Comparison of ENCODE assay signal across 11 cellular contexts in the genomic region with DNA sequence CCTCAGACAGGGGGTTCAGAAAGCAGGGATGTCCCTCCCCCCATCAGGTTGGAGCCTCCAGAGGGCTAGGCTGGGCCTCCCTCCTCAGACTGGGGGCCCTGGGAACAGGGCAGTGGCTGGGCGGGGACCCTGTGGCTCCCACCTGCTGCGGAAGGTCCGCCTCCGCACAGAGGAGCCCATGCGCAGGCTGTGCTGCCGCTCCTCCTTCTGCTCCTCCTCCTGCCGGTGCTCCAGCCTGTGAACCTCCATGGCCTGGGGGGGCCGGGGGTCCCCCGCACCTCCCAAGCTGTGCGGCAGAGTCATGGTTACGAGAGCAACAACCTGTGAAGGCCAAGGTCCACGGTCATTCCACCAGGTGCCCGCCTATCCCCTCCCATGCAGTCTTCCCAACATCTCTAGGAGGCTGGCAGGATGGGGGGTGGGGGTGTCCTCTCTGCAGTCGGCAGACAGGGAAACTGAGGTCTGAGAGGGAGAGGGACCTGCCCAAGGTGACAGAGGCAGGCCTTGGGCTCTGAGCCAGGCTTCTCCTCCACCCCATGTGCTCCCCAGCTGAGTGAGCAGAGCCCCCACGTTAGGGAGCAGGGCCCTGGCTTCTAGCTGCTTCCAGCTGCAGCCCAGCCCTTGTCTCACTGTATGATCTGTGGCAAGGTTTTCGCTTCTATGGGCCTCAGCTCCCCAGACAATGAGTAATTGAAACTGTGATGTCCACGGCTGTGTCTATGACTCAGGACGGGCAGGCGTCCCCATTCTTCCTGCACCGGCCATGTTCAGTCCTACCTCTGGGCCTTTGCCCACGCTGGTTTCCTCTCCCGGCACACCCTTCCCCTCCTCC. TPM values are rescaled to one million over a fixed set of nuclear protein-coding genes. Genes with fewer than 3 reads are reported as not detected.
DNase-seq lines count a peak whose midpoint lies in the region; ATAC-seq and TF ChIP-seq lines count a peak whose summit lies in the region.
"Had no signal": no experiment of that assay in that cellular context is flagged by ENCODE, and none has a peak within 500 bp of the region (broad histone marks: within the 10 kb centered on the region; RNA-seq: fewer than 3 reads in every experiment).

No MANE protein-coding gene starts in this region.

- H3K4me3 ChIP-seq in neuronal stem cell (ENCODE audit: low read length in 2 of 2), result no peak overlapping the region

- no peaks in the 10 kb centered on the region for H3K36me3 Mint-ChIP-seq in progenitor cell of endocrine pancreas (ENCODE audit: insufficient read depth)
- H3K36me3 Mint-ChIP-seq: activated naive CD4-positive, alpha-beta T cell treated with anti-CD3 and anti-CD28 coated beads, Interleukin-2, amount 10 ng/mL, durations not matched to agents 7 days and 5 days had no signal

- H3K4me1 ChIP-seq in neuronal stem cell (ENCODE audit: control insufficient read depth in 2 of 2, insufficient read depth in 1 of 2, low read depth in 1 of 2, low read length in 2 of 2), result peaks cover 0 to 29% of the 10 kb centered on the region in 2 donors

- no peak for ATAC-seq in HG03439 (IDR thresholded peaks at IDR 0.05; ENCODE audit: unreplicated experiment)

- no CpG with 5 or more reads among the region's 22 CpGs for WGBS in neuronal stem cell (ENCODE audit: extremely low coverage in 2 of 2, insufficient read length in 2 of 2, insufficient replicate concordance in 1 of 2), 2 donors

- H3K27me3 Mint-ChIP-seq in progenitor cell of endocrine pancreas, result peaks cover 5% of the 10 kb centered on the region

- peak overlapping the region; percentile 72 for H3K27ac ChIP-seq in epithelial cell of prostate
- no peak overlapping the region for H3K27ac ChIP-seq in neuronal stem cell (replicated peaks; ENCODE audit: low read length)

- H3K4me1 Mint-ChIP-seq in progenitor cell of endocrine pancreas (ENCODE audit: low read depth), result peaks cover 27% of the 10 kb centered on the region

- H2AFZ ChIP-seq in neuronal stem cell (ENCODE audit: low read length), result peak overlapping the region; percentile 33

- H2AK5ac ChIP-seq in neuronal stem cell (ENCODE audit: low read depth, low read length), result peak overlapping the region; percentile 16

- no peak overlapping the region for H2BK120ac ChIP-seq in neuronal stem cell (ENCODE audit: low read depth, low read length)

- peak overlapping the region; percentile 59 for H2BK15ac ChIP-seq in neuronal stem cell (ENCODE audit: low read length)

- DNase-seq in EL (peak; percentile 82), NCI-H226 (peak; percentile 52), epithelial cell of prostate (ENCODE audit: low read depth, low spot score) (peak; percentile 83), neuronal stem cell (ENCODE audit: low spot score) (no peak), dedifferentiated amniotic fluid mesenchymal stem cell (ENCODE audit: extremely low spot score) (no peak), progenitor cell of endocrine pancreas (ENCODE audit: low spot score, unreplicated experiment) (no peak)
- no peak for DNase-seq in activated CD8-positive, alpha-beta memory T cell treated with anti-CD3 and anti-CD28 coated beads, Interleukin-2, amount 50 U/mL, for 4 hours
- DNase-seq: activated naive CD4-positive, alpha-beta T cell treated with anti-CD3 and anti-CD28 coated beads, Interleukin-2, amount 10 ng/mL, durations not matched to agents 7 days and 5 days; NCI-H1048; stimulated activated CD4-positive, alpha-beta T cell treated with anti-CD3 and anti-CD28 coated beads, Interleukin-4, amount 100 ng/mL, for 4 hours had no signal

- TF ChIP-seq CTCF in progenitor cell of endocrine pancreas (IDR thresholded peaks at IDR 0.05; ENCODE audit: unreplicated experiment), result no peak

- no peak overlapping the region for H4K91ac ChIP-seq in neuronal stem cell (ENCODE audit: low read depth, low read length, poor library complexity)

- H2BK12ac ChIP-seq in neuronal stem cell (ENCODE audit: low read length), result no peak overlapping the region

- no peak overlapping the region for H3K23ac ChIP-seq in neuronal stem cell (ENCODE audit: low read depth, low read length, poor library complexity)

- no peaks in the 10 kb centered on the region for H3K36me3 ChIP-seq in neuronal stem cell (replicated peaks in 1 of 2; ENCODE audit: control insufficient read depth in 2 of 2, insufficient read depth in 2 of 2, low read length in 2 of 2)

- peak overlapping the region; percentile 81 for H3K18ac ChIP-seq in neuronal stem cell (ENCODE audit: low read length)

- no peak overlapping the region for H3K4me3 Mint-ChIP-seq in progenitor cell of endocrine pancreas (ENCODE audit: low read depth)
- H3K4me3 Mint-ChIP-seq: activated naive CD4-positive, alpha-beta T cell treated with anti-CD3 and anti-CD28 coated beads, Interleukin-2, amount 10 ng/mL, durations not matched to agents 7 days and 5 days had no signal

- no peak overlapping the region for H3K4ac ChIP-seq in neuronal stem cell (ENCODE audit: low read length)

- H4K8ac ChIP-seq in neuronal stem cell (ENCODE audit: low read depth, low read length), result no peak overlapping the region

- H3K9ac ChIP-seq in neuronal stem cell (ENCODE audit: low read depth, low read length, poor library complexity), result peak overlapping the region; percentile 4

- no peak overlapping the region for H3K4me2 ChIP-seq in neuronal stem cell (ENCODE audit: insufficient read depth, low read length, poor library complexity, severe bottlenecking)

- no peak overlapping the region for H3K14ac ChIP-seq in neuronal stem cell (ENCODE audit: low read length)

- no peak overlapping the region for H2BK5ac ChIP-seq in neuronal stem cell (ENCODE audit: low read length)

- H3K27ac Mint-ChIP-seq in progenitor cell of endocrine pancreas, result no peak overlapping the region
- H3K27ac Mint-ChIP-seq: activated naive CD4-positive, alpha-beta T cell treated with anti-CD3 and anti-CD28 coated beads, Interleukin-2, amount 10 ng/mL, durations not matched to agents 7 days and 5 days had no signal

- no peaks in the 10 kb centered on the region for H3K79me1 ChIP-seq in neuronal stem cell (ENCODE audit: low read depth, low read length)

- peaks cover 0 to 44% (median 0%) of the 10 kb centered on the region in 3 experiments for H3K27me3 ChIP-seq in neuronal stem cell (ENCODE audit: control insufficient read depth in 3 of 3, insufficient read depth in 3 of 3, low read depth in 1 of 3, low read length in 3 of 3)

- no peaks in the 10 kb centered on the region for H3K9me3 Mint-ChIP-seq in progenitor cell of endocrine pancreas (ENCODE audit: low read depth)
- H3K9me3 Mint-ChIP-seq: activated naive CD4-positive, alpha-beta T cell treated with anti-CD3 and anti-CD28 coated beads, Interleukin-2, amount 10 ng/mL, durations not matched to agents 7 days and 5 days had no signal

- no peaks in the 10 kb centered on the region for H3K9me3 ChIP-seq in neuronal stem cell (replicated peaks in 1 of 2; ENCODE audit: control insufficient read depth in 2 of 2, insufficient read depth in 1 of 2, low read depth in 1 of 2, low read length in 2 of 2)

RNA-seq across cellular contexts. Expression of a gene that starts 3.4 kb away (rescaled TPM):
- polyA plus RNA-seq in neuronal stem cell (2013, experiment 1 of 2), result 0.18 TPM
- 0.10 TPM for polyA plus RNA-seq in neuronal stem cell (2013, experiment 2 of 2)
- 0.62 and 0.84 TPM in 2 replicates for total RNA-seq in progenitor cell of endocrine pancreas

RNA-seq across cellular contexts. Expression of a gene that starts 34.4 kb away (rescaled TPM):
- 0.03 TPM for polyA plus RNA-seq in neuronal stem cell (2013, experiment 1 of 2)
- 0.03 TPM for polyA plus RNA-seq in neuronal stem cell (2013, experiment 2 of 2)
- 0.13 and 0.26 TPM in 2 replicates for total RNA-seq in progenitor cell of endocrine pancreas

Comparison
In these comparisons a context has a peak if more than half of its experiments do, and no peak if none do; other contexts are left out.
1. DNase-seq: peak in EL (single experiment), NCI-H226 (single experiment) and epithelial cell of prostate (single experiment); none in neuronal stem cell (single experiment), dedifferentiated amniotic fluid mesenchymal stem cell (single experiment), progenitor cell of endocrine pancreas (single experiment) and activated CD8-positive, alpha-beta memory T cell treated with anti-CD3 and anti-CD28 coated beads, Interleukin-2, amount 50 U/mL, for 4 hours (single experiment).